In genomic region chr13:113053801-113054604, GRCh38 we compare ENCODE assay signal across 16 cellular contexts. TPM values are rescaled to one million over a fixed set of nuclear protein-coding genes. Genes with fewer than 3 reads are reported as not detected.
"Had no signal": no experiment of that assay in that cellular context is flagged by ENCODE, and none has a peak within 500 bp of the region (broad histone marks: within the 10 kb centered on the region; RNA-seq: fewer than 3 reads in every experiment).

No MANE protein-coding gene starts in this region.

- H3K9me3 ChIP-seq: ascending aorta, gastrocnemius medialis, heart left ventricle, ovary, thyroid gland had no signal

- H3K27me3 Mint-ChIP-seq: activated CD4-positive, alpha-beta T cell treated with anti-CD3 and anti-CD28 coated beads, Interleukin-2, amount 10 ng/mL, durations not matched to agents 7 days and 5 days; activated naive CD4-positive, alpha-beta T cell treated with anti-CD3 and anti-CD28 coated beads, Interleukin-2, amount 10 ng/mL, durations not matched to agents 7 days and 5 days; naive thymus-derived CD8-positive, alpha-beta T cell; stimulated activated naive B cell treated with anti-CD40 and anti-IgM and Interleukin-4, amounts not matched to agents 10 μg/mL and 1 μg/mL and 100 μg/mL, for 72 hours had no signal

- H3K36me3 Mint-ChIP-seq: activated naive CD4-positive, alpha-beta T cell treated with anti-CD3 and anti-CD28 coated beads, Interleukin-2, amount 10 ng/mL, durations not matched to agents 7 days and 5 days had no signal

- DNase-seq: activated CD4-positive, alpha-beta T cell treated with anti-CD3 and anti-CD28 coated beads, Interleukin-2, amount 10 ng/mL, durations not matched to agents 7 days and 5 days; activated CD8-positive, alpha-beta T cell treated with anti-CD3 and anti-CD28 coated beads, Interleukin-2, amount 10 ng/mL, durations not matched to agents 7 days and 5 days; activated naive CD4-positive, alpha-beta T cell treated with anti-CD3 and anti-CD28 coated beads, Interleukin-2, amount 10 ng/mL, durations not matched to agents 7 days and 5 days; activated T-cell treated with anti-CD3 and anti-CD28 coated beads, Interleukin-2, amount 50 U/mL, for 4 hours; cerebellar nuclear complex; effector CD8-positive, alpha-beta T cell; gastrocnemius medialis; kidney glomerular epithelial cell; mesendoderm; stimulated activated naive B cell treated with anti-CD40 and anti-IgM and Interleukin-4, amounts not matched to agents 10 μg/mL and 1 μg/mL and 100 μg/mL, for 72 hours; thyroid gland had no signal

- H3K4me1 Mint-ChIP-seq: activated CD4-positive, alpha-beta T cell treated with anti-CD3 and anti-CD28 coated beads, Interleukin-2, amount 10 ng/mL, durations not matched to agents 7 days and 5 days; activated naive CD4-positive, alpha-beta T cell treated with anti-CD3 and anti-CD28 coated beads, Interleukin-2, amount 10 ng/mL, durations not matched to agents 7 days and 5 days; stimulated activated naive B cell treated with anti-CD40 and anti-IgM and Interleukin-4, amounts not matched to agents 10 μg/mL and 1 μg/mL and 100 μg/mL, for 72 hours had no signal

- H3K27ac Mint-ChIP-seq: activated CD4-positive, alpha-beta T cell treated with anti-CD3 and anti-CD28 coated beads, Interleukin-2, amount 10 ng/mL, durations not matched to agents 7 days and 5 days; activated CD8-positive, alpha-beta T cell treated with anti-CD3 and anti-CD28 coated beads, Interleukin-2, amount 10 ng/mL, durations not matched to agents 7 days and 5 days; activated naive CD4-positive, alpha-beta T cell treated with anti-CD3 and anti-CD28 coated beads, Interleukin-2, amount 10 ng/mL, durations not matched to agents 7 days and 5 days; stimulated activated naive B cell treated with anti-CD40 and anti-IgM and Interleukin-4, amounts not matched to agents 10 μg/mL and 1 μg/mL and 100 μg/mL, for 72 hours had no signal

- H3K27me3 ChIP-seq: ascending aorta, ovary, thyroid gland had no signal

- H3K4me1 ChIP-seq: thyroid gland had no signal

- H3K9me3 Mint-ChIP-seq: activated CD4-positive, alpha-beta T cell treated with anti-CD3 and anti-CD28 coated beads, Interleukin-2, amount 10 ng/mL, durations not matched to agents 7 days and 5 days; activated naive CD4-positive, alpha-beta T cell treated with anti-CD3 and anti-CD28 coated beads, Interleukin-2, amount 10 ng/mL, durations not matched to agents 7 days and 5 days; activated T-cell treated with anti-CD3 and anti-CD28 coated beads, Interleukin-2, amount 50 U/mL, for 4 hours; naive thymus-derived CD8-positive, alpha-beta T cell; stimulated activated naive B cell treated with anti-CD40 and anti-IgM and Interleukin-4, amounts not matched to agents 10 μg/mL and 1 μg/mL and 100 μg/mL, for 72 hours had no signal

- H3K27ac ChIP-seq: ascending aorta, gastrocnemius medialis, heart left ventricle, ovary, thyroid gland had no signal

- H3K4me3 Mint-ChIP-seq: activated CD4-positive, alpha-beta T cell treated with anti-CD3 and anti-CD28 coated beads, Interleukin-2, amount 10 ng/mL, durations not matched to agents 7 days and 5 days; activated CD8-positive, alpha-beta T cell treated with anti-CD3 and anti-CD28 coated beads, Interleukin-2, amount 10 ng/mL, durations not matched to agents 7 days and 5 days; activated naive CD4-positive, alpha-beta T cell treated with anti-CD3 and anti-CD28 coated beads, Interleukin-2, amount 10 ng/mL, durations not matched to agents 7 days and 5 days; activated T-cell treated with anti-CD3 and anti-CD28 coated beads, Interleukin-2, amount 50 U/mL, for 4 hours; naive thymus-derived CD8-positive, alpha-beta T cell; stimulated activated naive B cell treated with anti-CD40 and anti-IgM and Interleukin-4, amounts not matched to agents 10 μg/mL and 1 μg/mL and 100 μg/mL, for 72 hours had no signal

RNA-seq across cellular contexts. Expression of gene F7, which starts 51.6 kb away (rescaled TPM):
- total RNA-seq: activated CD4-positive, alpha-beta T cell treated with anti-CD3 and anti-CD28 coated beads, Interleukin-2, amount 10 ng/mL, durations not matched to agents 7 days and 5 days; activated CD8-positive, alpha-beta T cell treated with anti-CD3 and anti-CD28 coated beads, Interleukin-2, amount 10 ng/mL, durations not matched to agents 7 days and 5 days; esophagus mucosa; thyroid gland had no signal
